Comparison of ENCODE assay signal across 26 cellular contexts in the genomic region with DNA sequence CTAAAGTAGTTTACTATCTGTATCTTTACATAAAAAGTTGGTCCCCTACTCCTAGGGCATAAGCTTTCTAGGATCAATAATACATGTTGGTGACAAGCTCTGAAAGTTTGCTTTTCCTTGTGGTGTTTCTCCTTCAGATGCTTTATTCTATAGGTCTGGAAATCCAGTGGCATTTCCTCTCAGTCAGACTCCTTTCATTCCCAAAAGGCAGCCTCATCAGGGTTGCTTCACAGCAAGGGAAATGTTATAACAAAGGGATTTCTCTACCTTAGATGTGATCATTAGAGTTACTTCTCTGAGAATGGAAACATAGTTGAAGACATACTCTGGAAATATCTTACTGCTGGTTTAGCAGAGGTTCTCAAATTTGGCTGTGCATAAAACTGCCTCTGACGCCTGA.
DNase-seq lines count a peak whose midpoint lies in the region; ATAC-seq and TF ChIP-seq lines count a peak whose summit lies in the region.
"Had no signal": no experiment of that assay in that cellular context is flagged by ENCODE, and none has a peak within 500 bp of the region (broad histone marks: within the 10 kb centered on the region; RNA-seq: fewer than 3 reads in every experiment).

No MANE protein-coding gene starts in this region.

- peaks cover 5% of the 10 kb centered on the region for H3F3A ChIP-seq in DOHH2 (ENCODE audit: control insufficient read depth, insufficient read depth)

- H4K20me1 ChIP-seq in DOHH2 (ENCODE audit: control insufficient read depth, insufficient read depth, low read depth, low read length) = no peaks in the 10 kb centered on the region

- no peaks in the 10 kb centered on the region for H3K36me3 Mint-ChIP-seq in effector memory CD8-positive, alpha-beta T cell (ENCODE audit: insufficient read depth)
- H3K36me3 Mint-ChIP-seq: CD8-positive, alpha-beta memory T cell had no signal

- H3K9me3 ChIP-seq in DOHH2 (ENCODE audit: control insufficient read depth, insufficient read depth, low read length) = peaks cover 6% of the 10 kb centered on the region; the same call in 1 of the 2 replicates
- H3K9me3 ChIP-seq: A549, BE2C, lower lobe of right lung, spleen, transverse colon had no signal

- no peak overlapping the region for H3K27ac Mint-ChIP-seq in effector memory CD8-positive, alpha-beta T cell
- H3K27ac Mint-ChIP-seq: CD8-positive, alpha-beta memory T cell; nephron progenitor cell; T-helper 17 cell had no signal

- H3K9me2 ChIP-seq in DOHH2 (replicated peaks; ENCODE audit: control insufficient read depth, low read length) = no peaks in the 10 kb centered on the region

- H3K4me3 ChIP-seq in DOHH2 (ENCODE audit: low read length) = no peak overlapping the region
- H3K4me3 ChIP-seq: A549, lower lobe of right lung, spleen, transverse colon had no signal

- H3K4me1 ChIP-seq in DOHH2 (ENCODE audit: control insufficient read depth, low read length) = peaks cover 27% of the 10 kb centered on the region
- H3K4me1 ChIP-seq: BE2C, transverse colon had no signal

- ATAC-seq in GM21529 (IDR thresholded peaks at IDR 0.05; ENCODE audit: unreplicated experiment) (no peak), GM18505 (IDR thresholded peaks at IDR 0.05; ENCODE audit: unreplicated experiment) (no peak)
- no peak for ATAC-seq in effector memory CD8-positive, alpha-beta T cell (replicated peaks)
- ATAC-seq: A549, HepG2, lower lobe of right lung, right cardiac atrium, T-helper 17 cell had no signal

- DNase-seq in NAMALWA (ENCODE audit: low spot score) (peak; percentile 2), dermis blood vessel endothelial cell (peak; percentile 12), iris pigment epithelial cell (ENCODE audit: low read depth) (peak; percentile 38), T-helper 1 cell (no peak)
- DNase-seq in effector memory CD8-positive, alpha-beta T cell = no peak
- DNase-seq: activated CD4-positive, alpha-beta T cell treated with anti-CD3 and anti-CD28 coated beads for 4 hours; activated effector memory CD4-positive, alpha-beta T cell treated with Interleukin-2 at 50 U/mL for 16 hours; BE2C; CD8-positive, alpha-beta memory T cell; DMS 273 treated with DMSO at 0.1 percent for 48 hours; lower lobe of right lung; NCI-H1092 treated with DMSO at 0.1 percent for 48 hours; NCI-H187 treated with DMSO at 0.1 percent for 48 hours; NCI-H2227 treated with DMSO at 0.1 percent for 48 hours; NCI-H526 treated with DMSO at 0.1 percent for 48 hours; nephron progenitor cell; right cardiac atrium; RPMI8226; spleen; T-helper 17 cell; transverse colon had no signal

- H3K9me3 Mint-ChIP-seq in effector memory CD8-positive, alpha-beta T cell = no peaks in the 10 kb centered on the region
- H3K9me3 Mint-ChIP-seq: CD8-positive, alpha-beta memory T cell; nephron progenitor cell had no signal

- no peak for TF ChIP-seq POLR2A in GM18505 (IDR thresholded peaks at IDR 0.05; ENCODE audit: borderline replicate concordance, extremely low read depth, insufficient read depth, insufficient read length)

- H3K27me3 Mint-ChIP-seq in effector memory CD8-positive, alpha-beta T cell = no peaks in the 10 kb centered on the region
- H3K27me3 Mint-ChIP-seq: CD8-positive, alpha-beta memory T cell; T-helper 17 cell had no signal

- H3K4me3 Mint-ChIP-seq in effector memory CD8-positive, alpha-beta T cell = no peak overlapping the region
- H3K4me3 Mint-ChIP-seq: CD8-positive, alpha-beta memory T cell; nephron progenitor cell; T-helper 17 cell had no signal

- H3K27ac ChIP-seq in DOHH2 (ENCODE audit: low read depth, low read length) = peak overlapping the region; percentile 59; the same call in 1 of the 2 replicates
- H3K27ac ChIP-seq: A549, lower lobe of right lung, spleen, transverse colon had no signal

- TF ChIP-seq CTCF in DOHH2 (IDR thresholded peaks at IDR 0.05; ENCODE audit: low read depth, low read length, poor library complexity, severe bottlenecking) = no peak

- H3K4me1 Mint-ChIP-seq in effector memory CD8-positive, alpha-beta T cell (ENCODE audit: low read depth in 2 of 2) = no peaks in the 10 kb centered on the region
- H3K4me1 Mint-ChIP-seq: CD8-positive, alpha-beta memory T cell; T-helper 17 cell had no signal

- H3K4me2 ChIP-seq in DOHH2 (ENCODE audit: low read length) = no peak overlapping the region; the same call in 1 of the 2 replicates
- H3K4me2 ChIP-seq: A549 had no signal

- no peaks in the 10 kb centered on the region for H3K79me2 ChIP-seq in DOHH2 (ENCODE audit: control insufficient read depth, low read length)

- H3K36me3 ChIP-seq in DOHH2 (ENCODE audit: control insufficient read depth, low read length) = peaks cover 4% of the 10 kb centered on the region; the same call in 1 of the 2 replicates
- H3K36me3 ChIP-seq: BE2C, lower lobe of right lung, spleen, transverse colon had no signal

- no peaks in the 10 kb centered on the region for H3K27me3 ChIP-seq in DOHH2 (ENCODE audit: control insufficient read depth, low read length)
- H3K27me3 ChIP-seq: BE2C, spleen, transverse colon had no signal

Comparison
In these comparisons a context has a peak if more than half of its experiments do, and no peak if none do; other contexts are left out.
1. DNase-seq: peak in NAMALWA (single experiment), dermis blood vessel endothelial cell (single experiment) and iris pigment epithelial cell (single experiment); none in T-helper 1 cell (0 of 5) and effector memory CD8-positive, alpha-beta T cell (0 of 3).